8 cellular contexts compared by ENCODE assay signal in the genomic region with DNA sequence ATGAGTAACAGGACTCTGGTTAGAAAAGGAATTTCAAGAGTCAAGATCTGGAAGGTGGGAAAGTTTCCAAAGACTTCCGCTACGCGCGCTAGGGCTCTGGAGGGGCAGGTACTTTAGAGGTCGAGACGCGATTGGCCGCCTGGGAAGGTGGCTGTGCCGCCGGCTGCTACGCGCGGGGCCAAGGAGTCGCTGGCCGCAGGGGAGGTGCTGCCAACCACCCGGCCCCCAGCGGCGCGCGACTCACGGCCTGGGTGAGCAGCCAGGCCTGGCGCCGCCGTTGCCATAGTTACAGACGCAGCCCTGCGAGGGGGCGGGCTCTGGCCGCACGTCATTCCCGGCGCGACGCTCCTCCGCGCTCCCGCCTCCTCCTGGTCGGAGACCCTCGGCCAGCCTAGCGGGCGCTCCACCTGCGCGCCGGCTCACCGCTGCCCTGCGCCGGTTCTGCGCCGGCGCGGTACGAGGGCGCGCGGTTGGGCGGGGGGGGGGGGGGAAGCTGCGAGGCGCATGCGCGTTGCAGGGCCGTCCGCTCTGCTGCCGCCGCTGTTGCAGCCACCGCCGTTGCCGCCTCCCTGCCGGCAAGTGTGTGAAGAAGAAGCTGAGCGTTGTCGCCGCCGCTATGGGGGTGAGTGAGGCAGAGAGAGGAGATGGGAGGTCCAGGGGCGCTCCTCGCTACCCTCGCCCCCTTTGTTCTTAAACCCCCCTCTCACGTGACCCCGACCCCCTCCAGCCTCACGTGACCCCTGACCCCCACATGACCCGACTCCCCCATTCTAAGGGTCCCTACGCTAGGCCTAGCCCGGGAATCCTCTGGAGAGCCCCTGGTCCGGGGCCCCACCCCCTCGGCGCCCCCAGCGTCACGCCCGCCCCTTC. TPM values are rescaled to one million over a fixed set of nuclear protein-coding genes. Genes with fewer than 3 reads are reported as not detected.
A peak's percentile ranks its signal among the peaks of the same experiment; 100 is the strongest.
DNase-seq lines count a peak whose midpoint lies in the region; ATAC-seq and TF ChIP-seq lines count a peak whose summit lies in the region.

Gene NAA40, plus strand, starts transcription at position 522 of the 870 bp plus-strand sequence. Its CDS starts 95 bp downstream, at position 617.

- no peaks in the 10 kb centered on the region for H3K9me3 Mint-ChIP-seq in nephron

- H3K36me3 Mint-ChIP-seq in nephron (ENCODE audit: low read depth), result no peaks in the 10 kb centered on the region

- peak; percentile 18; the same call in 1 of the 2 replicates for TF ChIP-seq CTCF in LNCaP clone FGC (IDR thresholded peaks at IDR 0.05; ENCODE audit: control insufficient read depth, extremely low read depth, insufficient read depth)
- TF ChIP-seq CTCF in fibroblast of mammary gland (conservative IDR thresholded peaks at IDR 0.05; ENCODE audit: control insufficient read depth, insufficient read depth, low read depth, low read length), result no peak
- no peak for TF ChIP-seq CTCF in nephron (IDR thresholded peaks at IDR 0.05; ENCODE audit: unreplicated experiment in 3 of 3)

- H3K27ac Mint-ChIP-seq in nephron, result peak within 1 kb of the TSS; percentile 69 to 90 (median 79)

- peak; percentile 96 for ATAC-seq in stimulated activated naive CD8-positive, alpha-beta T cell treated with anti-CD3 and anti-CD28 coated beads, Interleukin-15, Interleukin-2, amounts not matched to agents 100 U/mL and 50 U/mL, for 24 hours

- DNase-seq in ELF-1 (ENCODE audit: low read depth, low spot score) (peak; percentile 100), H4 (ENCODE audit: low spot score) (peak; percentile 95), LNCaP clone FGC (ENCODE audit: low read depth) (peak; percentile 88), RPMI8226 (peak; percentile 100), fibroblast of mammary gland (ENCODE audit: low read depth) (peak; percentile 91)
- DNase-seq in activated T-helper 1 cell treated with anti-CD3 and anti-CD28 coated beads, Interleukin-2, amount 50 U/mL, for 16 hours (ENCODE audit: low read depth in 1 of 2, low spot score in 1 of 2), result peak; percentile 74 to 90
- peak; percentile 98 for DNase-seq in stimulated activated naive CD8-positive, alpha-beta T cell treated with anti-CD3 and anti-CD28 coated beads, Interleukin-15, Interleukin-2, amounts not matched to agents 100 U/mL and 50 U/mL, for 24 hours

- no peaks in the 10 kb centered on the region for H3K27me3 Mint-ChIP-seq in nephron (ENCODE audit: low read depth)

- H3K4me1 Mint-ChIP-seq in nephron, result peaks cover 30% of the 10 kb centered on the region

- H3K4me3 ChIP-seq in LNCaP clone FGC (ENCODE audit: low read depth, low read length) (peak within 1 kb of the TSS; percentile 88), fibroblast of mammary gland (ENCODE audit: control insufficient read depth, low read depth, low read length) (peak within 1 kb of the TSS; percentile 77)

- peak within 1 kb of the TSS; percentile 86 to 95 (median 91) for H3K4me3 Mint-ChIP-seq in nephron

RNA-seq across cellular contexts. Expression of gene NAA40, which starts in this region (rescaled TPM):
- 6.1 and 10.5 TPM in 2 replicates for total RNA-seq in H4 (2014; rRNA removed; shearing (Covaris generic))

Comparison
In these comparisons a context has a peak if more than half of its experiments do, and no peak if none do; other contexts are left out.
1. Peak in every context shown above with its lines: DNase-seq, ATAC-seq and H3K4me3 ChIP-seq.